ENCODE assay signal across 2 cellular contexts in the genomic region with DNA sequence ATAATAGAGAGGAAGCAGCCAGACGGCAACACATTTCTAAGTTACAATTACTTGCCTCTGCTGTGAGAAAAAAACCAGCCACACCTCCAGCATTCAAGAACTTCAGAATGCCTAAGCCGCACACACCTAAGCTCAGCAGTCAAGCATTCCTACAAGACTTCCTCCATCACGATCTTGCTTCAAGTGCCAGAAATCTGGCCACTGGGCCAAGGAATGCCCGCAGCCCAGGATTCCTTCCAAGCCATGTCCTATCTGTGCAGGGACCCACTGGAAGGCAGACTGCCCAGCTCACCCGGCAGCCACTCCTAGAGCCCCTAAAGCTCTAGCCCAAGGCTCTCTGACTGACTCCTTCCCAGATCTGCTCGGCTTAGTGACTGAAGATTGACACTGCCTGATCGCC. TPM values are rescaled to one million over a fixed set of nuclear protein-coding genes. Genes with fewer than 3 reads are reported as not detected.
"Had no signal": no experiment of that assay in that cellular context is flagged by ENCODE, and none has a peak within 500 bp of the region (broad histone marks: within the 10 kb centered on the region; RNA-seq: fewer than 3 reads in every experiment).

No MANE protein-coding gene starts in this region.

RNA-seq across cellular contexts. Expression of a gene that starts 58.1 kb away (rescaled TPM):
- total RNA-seq: thoracic aorta, upper lobe of right lung had no signal
